ENCODE assay signal across 8 cellular contexts in the genomic region with DNA sequence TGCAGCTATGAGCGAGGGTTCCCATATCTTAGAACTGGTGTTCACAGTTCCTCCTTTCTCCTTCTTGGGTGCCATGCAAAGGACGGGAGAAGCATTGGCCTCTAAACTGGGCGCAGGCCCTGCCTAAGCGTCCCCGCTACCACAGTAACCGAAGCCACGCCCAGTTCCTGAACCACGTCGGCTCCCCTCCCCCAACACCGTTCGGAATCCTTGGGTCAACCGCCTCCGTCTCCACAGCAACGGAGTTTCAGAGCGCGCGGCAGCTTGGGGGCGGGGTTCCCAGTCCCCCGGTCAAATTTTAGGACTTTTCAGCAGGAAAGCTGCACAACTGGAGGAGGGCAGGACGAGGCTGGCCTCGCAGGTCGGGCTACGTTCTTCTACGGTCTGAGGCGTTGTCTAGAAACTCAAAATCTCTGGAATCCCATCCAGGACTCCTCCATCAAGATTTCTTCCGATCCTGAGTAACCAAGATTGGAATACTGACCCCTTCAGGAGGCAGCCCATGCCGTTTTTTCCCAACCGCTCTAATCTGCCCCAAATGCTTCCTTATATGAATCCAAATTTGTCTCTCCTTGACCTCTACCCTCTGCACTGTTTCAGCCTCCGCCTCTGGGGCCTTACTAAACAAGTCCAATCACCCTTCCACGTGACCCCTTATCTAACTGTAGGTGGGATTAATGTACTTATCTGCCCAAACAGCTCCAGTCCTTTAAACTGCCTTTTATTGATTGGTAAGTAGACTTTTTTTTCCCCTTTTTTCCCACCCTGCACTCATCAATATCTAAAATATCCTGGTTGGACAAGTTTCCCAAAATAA. TPM values are rescaled to one million over a fixed set of nuclear protein-coding genes. Genes with fewer than 3 reads are reported as not detected.
A peak's percentile ranks its signal among the peaks of the same experiment; 100 is the strongest.
DNase-seq lines count a peak whose midpoint lies in the region; ATAC-seq and TF ChIP-seq lines count a peak whose summit lies in the region.

A gene (minus strand): TSS at position 146 of the 817 bp plus-strand sequence. CDS start 71 bp downstream, at position 75.

- H3T11ph ChIP-seq in H9 (ENCODE audit: low read length): peak within 1 kb of the TSS; percentile 75

- peak within 1 kb of the TSS; percentile 96 for H3K18ac ChIP-seq in H9 (ENCODE audit: insufficient read length, low read depth, low read length)

- peaks cover 0 to 9% (median 0%) of the 10 kb centered on the region in 3 experiments; a peak in 2 of 7 replicates for H3K36me3 Mint-ChIP-seq in H9 (ENCODE audit: insufficient read depth in 1 of 3, low read depth in 3 of 3)
- H3K36me3 Mint-ChIP-seq in WTC11: peaks cover 8% of the 10 kb centered on the region; the same call in 1 of the 2 replicates

- no peak within 1 kb of the TSS for H3K23ac ChIP-seq in H9 (ENCODE audit: insufficient read length, low read depth, low read length)

- H4K91ac ChIP-seq in H9 (ENCODE audit: insufficient read length, low read depth, low read length): no peak within 1 kb of the TSS

- no peak for DNase-seq in AG04449 (ENCODE audit: low read depth, low spot score)
- peak; percentile 95 for DNase-seq in H9
- peak; percentile 97 for DNase-seq in WTC11 (ENCODE audit: low spot score)
- DNase-seq in Right ventricle myocardium superior: peak; percentile 79
- DNase-seq in ovary: peak; percentile 30 to 64 (median 52)

- H3K23me2 ChIP-seq in H9 (ENCODE audit: insufficient read length, low read depth, low read length, poor library complexity, severe bottlenecking): peaks cover 3% of the 10 kb centered on the region

- H3K27me3 ChIP-seq in H9 (ENCODE audit: insufficient read depth, low read length): no peaks in the 10 kb centered on the region
- no peaks in the 10 kb centered on the region for H3K27me3 ChIP-seq in ovary

- TF ChIP-seq CTCF in AG04449 (IDR thresholded peaks at IDR 0.05; ENCODE audit: insufficient read depth, low read length, missing control alignments) (peak; percentile 13), H9 (conservative IDR thresholded peaks at IDR 0.05) (peak; percentile 73), WTC11 (IDR thresholded peaks at IDR 0.05) (no peak), ovary (IDR thresholded peaks at IDR 0.05) (no peak)

- H2BK20ac ChIP-seq in H9 (ENCODE audit: low read depth, low read length, poor library complexity, severe bottlenecking): peak within 1 kb of the TSS; percentile 29

- H3K4ac ChIP-seq in H9 (ENCODE audit: low read depth, low read length): no peak within 1 kb of the TSS

- H3K79me1 ChIP-seq in H9 (ENCODE audit: insufficient read depth, low read depth, low read length, poor library complexity, severe bottlenecking): no peaks in the 10 kb centered on the region

- H3K4me3 ChIP-seq in AG04449 (ENCODE audit: low read depth, low read length): peak within 1 kb of the TSS; percentile 54
- peak within 1 kb of the TSS; percentile 7 for H3K4me3 ChIP-seq in ovary

- TF ChIP-seq POLR2A in ovary (IDR thresholded peaks at IDR 0.05): no peak

- H3K9me3 ChIP-seq in H9 (ENCODE audit: control insufficient read depth, low read depth, low read length): no peaks in the 10 kb centered on the region
- no peaks in the 10 kb centered on the region for H3K9me3 ChIP-seq in ovary

- no peaks in the 10 kb centered on the region for H4K20me1 ChIP-seq in H9 (ENCODE audit: control insufficient read depth, insufficient read depth, insufficient read length)

- H3K4me2 ChIP-seq in H9 (ENCODE audit: insufficient read depth, insufficient read length, low read length): peak within 1 kb of the TSS; percentile 60

- peak within 1 kb of the TSS; percentile 66 for H3K9ac ChIP-seq in H9 (ENCODE audit: extremely low read depth, insufficient read length, low read length)

- peak within 1 kb of the TSS; percentile 55 for H2BK12ac ChIP-seq in H9 (ENCODE audit: insufficient read length, low read depth, low read length)

- H4K5ac ChIP-seq in H9 (ENCODE audit: insufficient read length, low read depth, low read length): no peak within 1 kb of the TSS

- intact Hi-C loops in Right ventricle myocardium superior (cut with DNase I): no loop called here
- intact Hi-C loops in ovary (cut with DNase I): no loop called here

- WGBS in H9 (ENCODE audit: extremely low coverage, insufficient read length, low lambda C conversion rate): no CpG with 5 or more reads among the region's 30 CpGs
- WGBS in ovary, 3 donors: 2 to 3% (median 2%) methylated on average over 30 of the region's 30 CpGs

- H3K27me3 Mint-ChIP-seq in H9 (ENCODE audit: low read depth) (no peaks in the 10 kb centered on the region; the same call in 1 of the 2 replicates), WTC11 (ENCODE audit: low read depth) (no peaks in the 10 kb centered on the region; the same call in 1 of the 2 replicates)

- TF ChIP-seq EP300 in ovary (IDR thresholded peaks at IDR 0.05): no peak

- no peaks in the 10 kb centered on the region for H3K36me3 ChIP-seq in ovary

- peak within 1 kb of the TSS; percentile 50 for H2BK120ac ChIP-seq in H9 (ENCODE audit: low read depth, low read length, poor library complexity, severe bottlenecking)

- H3K27ac ChIP-seq in H9 (ENCODE audit: insufficient read length, low read depth, low read length) (no peak within 1 kb of the TSS), ovary (no peak within 1 kb of the TSS)

- peak within 1 kb of the TSS; percentile 96 for H3K14ac ChIP-seq in H9 (ENCODE audit: insufficient read depth, low read length)

- CTCF ChIA-PET in AG04449 (lab: Yijun Ruan, JAX): interaction anchor here (1.3 kb wide), 1 partner anchor 11 kb away, joined by 3 read pairs; no protein-coding TSS in a partner anchor
- CTCF ChIA-PET in WTC11 (lab: Charles Lee): interaction anchor here (1.1 kb wide), 1 partner anchor 49 kb away, joined by 4 read pairs; no protein-coding TSS in a partner anchor

- H3K4me1 ChIP-seq in H9 (ENCODE audit: insufficient read depth, low read length) (no peaks in the 10 kb centered on the region; the same call in 1 of the 2 replicates), ovary (ENCODE audit: insufficient read depth) (no peaks in the 10 kb centered on the region)

- H3K4me1 Mint-ChIP-seq in H9 (peaks cover 30 to 31% of the 10 kb centered on the region in 2 experiments), WTC11 (peaks cover 37% of the 10 kb centered on the region)

- H3K4me3 Mint-ChIP-seq in H9 (peak within 1 kb of the TSS; percentile 80 to 84), WTC11 (peak within 1 kb of the TSS; percentile 83)

- H3K9me3 Mint-ChIP-seq in H9 (peaks cover 0 to 4% of the 10 kb centered on the region in 2 experiments; a peak in 3 of 5 replicates), WTC11 (peaks cover 9% of the 10 kb centered on the region)

- no peak within 1 kb of the TSS for H3K56ac ChIP-seq in H9 (ENCODE audit: insufficient read length, low read depth, low read length)

- ATAC-seq in WTC11: peak; percentile 98
- ATAC-seq in Right ventricle myocardium superior (ENCODE audit: poor library complexity): peak; percentile 82
- ATAC-seq in HG02588 (IDR thresholded peaks at IDR 0.05; ENCODE audit: unreplicated experiment): no peak
- no peak for ATAC-seq in HG02763 (IDR thresholded peaks at IDR 0.05; ENCODE audit: unreplicated experiment)
- ATAC-seq in HG03097 (IDR thresholded peaks at IDR 0.05; ENCODE audit: low FRiP score, unreplicated experiment): no peak

- no peak within 1 kb of the TSS for H2AK5ac ChIP-seq in H9 (ENCODE audit: insufficient read length, low read length)

- H3K27ac Mint-ChIP-seq in H9: peak within 1 kb of the TSS; percentile 52 to 96 (median 90); a peak in 6 of 7 replicates
- peak within 1 kb of the TSS; percentile 88 for H3K27ac Mint-ChIP-seq in WTC11

- H2BK15ac ChIP-seq in H9 (ENCODE audit: low read depth, low read length): no peak within 1 kb of the TSS

- POLR2A ChIA-PET in AG04449 (lab: Yijun Ruan, JAX): no interaction called here
- POLR2A ChIA-PET in WTC11 (lab: Charles Lee): no interaction called here

- H4K8ac ChIP-seq in H9 (replicated peaks; ENCODE audit: insufficient read length, low read depth, low read length): no peak within 1 kb of the TSS

- H2BK5ac ChIP-seq in H9 (ENCODE audit: insufficient read length, low read length): no peak within 1 kb of the TSS

- no peaks in the 10 kb centered on the region for H3K79me2 ChIP-seq in H9 (ENCODE audit: insufficient read depth, low read length)

- H2AFZ ChIP-seq in H9 (ENCODE audit: low read length): peak within 1 kb of the TSS; percentile 97

TF ChIP-seq in WTC11, 78 proteins besides CTCF, POLR2A, EP300 and RAD21 (continues in another document):
- TF ChIP-seq, protein P1, sequence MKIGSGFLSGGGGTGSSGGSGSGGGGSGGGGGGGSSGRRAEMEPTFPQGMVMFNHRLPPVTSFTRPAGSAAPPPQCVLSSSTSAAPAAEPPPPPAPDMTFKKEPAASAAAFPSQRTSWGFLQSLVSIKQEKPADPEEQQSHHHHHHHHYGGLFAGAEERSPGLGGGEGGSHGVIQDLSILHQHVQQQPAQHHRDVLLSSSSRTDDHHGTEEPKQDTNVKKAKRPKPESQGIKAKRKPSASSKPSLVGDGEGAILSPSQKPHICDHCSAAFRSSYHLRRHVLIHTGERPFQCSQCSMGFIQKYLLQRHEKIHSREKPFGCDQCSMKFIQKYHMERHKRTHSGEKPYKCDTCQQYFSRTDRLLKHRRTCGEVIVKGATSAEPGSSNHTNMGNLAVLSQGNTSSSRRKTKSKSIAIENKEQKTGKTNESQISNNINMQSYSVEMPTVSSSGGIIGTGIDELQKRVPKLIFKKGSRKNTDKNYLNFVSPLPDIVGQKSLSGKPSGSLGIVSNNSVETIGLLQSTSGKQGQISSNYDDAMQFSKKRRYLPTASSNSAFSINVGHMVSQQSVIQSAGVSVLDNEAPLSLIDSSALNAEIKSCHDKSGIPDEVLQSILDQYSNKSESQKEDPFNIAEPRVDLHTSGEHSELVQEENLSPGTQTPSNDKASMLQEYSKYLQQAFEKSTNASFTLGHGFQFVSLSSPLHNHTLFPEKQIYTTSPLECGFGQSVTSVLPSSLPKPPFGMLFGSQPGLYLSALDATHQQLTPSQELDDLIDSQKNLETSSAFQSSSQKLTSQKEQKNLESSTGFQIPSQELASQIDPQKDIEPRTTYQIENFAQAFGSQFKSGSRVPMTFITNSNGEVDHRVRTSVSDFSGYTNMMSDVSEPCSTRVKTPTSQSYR (CRISPR knock-in tag; IDR thresholded peaks at IDR 0.05): peak; percentile 92
- no peak for TF ChIP-seq RORB (CRISPR knock-in tag; IDR thresholded peaks at IDR 0.05)
- TF ChIP-seq FOXP1 (CRISPR knock-in tag; IDR thresholded peaks at IDR 0.05; ENCODE audit: borderline replicate concordance): 0 out of 2 replicates have a peak, but pooled peaks have one; percentile 39
- peak; percentile 76 for TF ChIP-seq SP1 (CRISPR knock-in tag; conservative IDR thresholded peaks at IDR 0.05)

RNA-seq across cellular contexts. Expression of the gene that starts here (rescaled TPM):
- total RNA-seq in H9 (2021) (0.37 and 1.1 TPM in 2 replicates), WTC11 (2021) (0.52 to 0.78 TPM (median 0.71 TPM) in 3 replicates), Right ventricle myocardium superior (not detected), ovary (10 to 100 TPM in 1 of 7 donors, 1 to 10 TPM in 3, under 1 TPM in 3; 0.08 to 39.5 (median 1.7) TPM)
- polyA plus RNA-seq in ovary: under 1 TPM; 0.29 to 0.35 TPM

Comparison
In these comparisons a context has a peak if more than half of its experiments do, and no peak if none do; other contexts are left out.
1. Peak in DNase-seq and ATAC-seq in WTC11; RNA of the gene not detected or under 1 TPM.
2. Peak in DNase-seq and ATAC-seq in Right ventricle myocardium superior; RNA of the gene not detected or under 1 TPM.
3. CTCF ChIP-seq: peak in AG04449 (single experiment) and H9 (single experiment); none in WTC11 (single experiment) and ovary (0 of 3).